22 cellular contexts compared by ENCODE assay signal in genomic region chr18:48265328-48265727, GRCh38.
"Had no signal": no experiment of that assay in that cellular context is flagged by ENCODE, and none has a peak within 500 bp of the region (broad histone marks: within the 10 kb centered on the region; RNA-seq: fewer than 3 reads in every experiment).

No MANE protein-coding gene starts in this region.

- H3K27ac ChIP-seq: coronary artery, esophagus muscularis mucosa, foreskin keratinocyte, ovary, right lobe of liver, stomach, thoracic aorta, upper lobe of right lung, uterus had no signal

- DNase-seq: dermis blood vessel endothelial cell; effector memory CD4-positive, alpha-beta T cell; foreskin keratinocyte; immature natural killer cell; mesenchymal stem cell; mucosa of descending colon; naive B cell; ovary; right lobe of liver; stimulated activated CD4-positive, alpha-beta T cell treated with anti-CD3 and anti-CD28 coated beads, Interleukin-2, amount 100 ng/mL, for 24 hours; stimulated activated CD4-positive, alpha-beta T cell treated with anti-CD3 and anti-CD28 coated beads, Interleukin-4, amount 100 ng/mL, for 24 hours; stimulated activated naive CD4-positive, alpha-beta T cell treated with Interleukin-2 at 50 U/mL for 16 hours; stomach; upper lobe of right lung; uterus had no signal

- H3K4me1 ChIP-seq: esophagus muscularis mucosa, foreskin keratinocyte, right lobe of liver, stomach, upper lobe of right lung, uterus had no signal

- H3K27me3 ChIP-seq: esophagus muscularis mucosa, ovary, right lobe of liver, stomach, tibial nerve, upper lobe of right lung, uterus had no signal

- H3K36me3 ChIP-seq: esophagus muscularis mucosa, ovary, right lobe of liver, stomach, tibial nerve, upper lobe of right lung, uterus had no signal

- H3K9me3 ChIP-seq: esophagus muscularis mucosa, mucosa of descending colon, ovary, right lobe of liver, stomach, thoracic aorta, tibial nerve, upper lobe of right lung, uterus had no signal

- ATAC-seq: mucosa of descending colon; natural killer cell treated with Interleukin-12 subunit alpha and Interleukin-12 subunit beta and Interleukin-15 and Interleukin-18, amount 100 ng/mL, for 72 hours; right lobe of liver; stimulated activated effector memory CD8-positive, alpha-beta T cell treated with anti-CD3 and anti-CD28 coated beads, Interleukin-12 subunit alpha, Interleukin-12 subunit beta, amount 100 ng/mL, for 72 hours; upper lobe of right lung had no signal

- H3K4me3 ChIP-seq: coronary artery, esophagus muscularis mucosa, lung, mucosa of descending colon, ovary, right lobe of liver, stomach, thoracic aorta, tibial nerve, upper lobe of right lung, uterus had no signal
